In the genomic region with DNA sequence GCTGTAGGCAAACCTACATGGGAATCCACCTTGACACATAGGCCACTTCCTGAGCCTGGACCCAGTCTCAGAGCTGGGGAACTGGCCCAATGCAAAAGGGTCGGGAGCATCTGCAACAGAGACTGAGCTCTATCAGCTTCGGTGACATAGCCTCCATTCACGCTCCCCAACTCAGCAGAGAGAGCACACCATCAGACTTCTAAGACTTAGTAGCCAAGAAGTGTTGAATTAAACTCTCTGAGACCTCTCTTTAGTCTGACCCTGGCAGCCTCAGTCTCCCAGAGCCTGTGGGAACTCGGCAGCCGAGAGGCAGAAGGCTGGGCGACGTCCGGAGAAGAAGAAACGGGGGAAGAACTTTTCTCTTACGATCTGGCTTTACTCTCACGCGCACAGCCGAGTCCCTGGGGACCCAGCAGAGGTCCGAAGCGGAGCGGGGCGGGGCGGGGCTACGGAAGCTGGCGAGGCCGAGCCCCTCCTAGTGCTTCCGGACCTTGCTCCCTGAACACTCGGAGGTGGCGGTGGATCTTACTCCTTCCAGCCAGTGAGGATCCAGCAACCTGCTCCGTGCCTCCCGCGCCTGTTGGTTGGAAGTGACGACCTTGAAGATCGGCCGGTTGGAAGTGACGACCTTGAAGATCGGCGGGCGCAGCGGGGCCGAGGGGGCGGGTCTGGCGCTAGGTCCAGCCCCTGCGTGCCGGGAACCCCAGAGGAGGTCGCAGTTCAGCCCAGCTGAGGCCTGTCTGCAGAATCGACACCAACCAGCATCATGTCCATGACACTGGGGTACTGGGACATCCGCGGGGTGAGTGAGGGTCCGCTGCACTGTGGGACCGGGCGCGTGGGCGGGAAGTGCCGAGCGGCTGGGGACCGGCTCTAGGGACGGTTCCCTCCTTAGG, we compare ENCODE assay signal across 1 cellular context.
TF ChIP-seq lines count a peak whose summit lies in the region.

A gene (plus strand): TSS at position 476 of the 896 bp plus-strand sequence. CDS start 291 bp downstream, at position 767.

TF ChIP-seq in K562, 482 proteins besides CTCF, POLR2A, EP300 and RAD21 (continued from another document and continues in another):
- no peak for TF ChIP-seq ZNF699 (CRISPR knock-in tag; IDR thresholded peaks at IDR 0.05; ENCODE audit: insufficient replicate concordance)
- no peak for TF ChIP-seq SETDB1 (IDR thresholded peaks at IDR 0.05; ENCODE audit: low read length)
- no peak for TF ChIP-seq HDAC8 (tag; IDR thresholded peaks at IDR 0.05)
- TF ChIP-seq NR2C2 (CRISPR knock-in tag; IDR thresholded peaks at IDR 0.05), result no peak; the same call in 1 of the 2 replicates
- peak; percentile 84 for TF ChIP-seq NR2C2 (tag; IDR thresholded peaks at IDR 0.05)
- TF ChIP-seq, protein P1, sequence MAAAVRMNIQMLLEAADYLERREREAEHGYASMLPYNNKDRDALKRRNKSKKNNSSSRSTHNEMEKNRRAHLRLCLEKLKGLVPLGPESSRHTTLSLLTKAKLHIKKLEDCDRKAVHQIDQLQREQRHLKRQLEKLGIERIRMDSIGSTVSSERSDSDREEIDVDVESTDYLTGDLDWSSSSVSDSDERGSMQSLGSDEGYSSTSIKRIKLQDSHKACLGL (CRISPR knock-in tag; IDR thresholded peaks at IDR 0.05; ENCODE audit: borderline replicate concordance, poor library complexity, severe bottlenecking), result no peak
- TF ChIP-seq, protein P2, sequence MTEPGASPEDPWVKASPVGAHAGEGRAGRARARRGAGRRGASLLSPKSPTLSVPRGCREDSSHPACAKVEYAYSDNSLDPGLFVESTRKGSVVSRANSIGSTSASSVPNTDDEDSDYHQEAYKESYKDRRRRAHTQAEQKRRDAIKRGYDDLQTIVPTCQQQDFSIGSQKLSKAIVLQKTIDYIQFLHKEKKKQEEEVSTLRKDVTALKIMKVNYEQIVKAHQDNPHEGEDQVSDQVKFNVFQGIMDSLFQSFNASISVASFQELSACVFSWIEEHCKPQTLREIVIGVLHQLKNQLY (CRISPR knock-in tag; conservative IDR thresholded peaks at IDR 0.05), result 0 out of 4 replicates have a peak, but pooled peaks of 1 of the 2 experiments have one; percentile 59
- no peak for TF ChIP-seq DIDO1 (tag; IDR thresholded peaks at IDR 0.05; ENCODE audit: low read depth)
- TF ChIP-seq, protein P3, sequence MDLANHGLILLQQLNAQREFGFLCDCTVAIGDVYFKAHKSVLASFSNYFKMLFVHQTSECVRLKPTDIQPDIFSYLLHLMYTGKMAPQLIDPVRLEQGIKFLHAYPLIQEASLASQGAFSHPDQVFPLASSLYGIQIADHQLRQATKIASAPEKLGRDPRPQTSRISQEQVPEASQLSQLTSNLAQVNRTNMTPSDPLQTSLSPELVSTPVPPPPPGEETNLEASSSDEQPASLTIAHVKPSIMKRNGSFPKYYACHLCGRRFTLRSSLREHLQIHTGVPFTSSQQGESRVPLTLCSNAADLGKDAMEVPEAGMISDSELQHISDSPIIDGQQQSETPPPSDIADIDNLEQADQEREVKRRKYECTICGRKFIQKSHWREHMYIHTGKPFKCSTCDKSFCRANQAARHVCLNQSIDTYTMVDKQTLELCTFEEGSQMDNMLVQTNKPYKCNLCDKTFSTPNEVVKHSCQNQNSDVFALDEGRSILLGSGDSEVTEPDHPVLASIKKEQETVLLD (IDR thresholded peaks at IDR 0.05), result 0 out of 2 replicates have a peak, but pooled peaks have one; percentile 24
- TF ChIP-seq PTTG1 (tag; IDR thresholded peaks at IDR 0.05; ENCODE audit: low read depth), result no peak
- TF ChIP-seq DNMT1 (IDR thresholded peaks at IDR 0.05), result no peak
- no peak for TF ChIP-seq BMI1 (IDR thresholded peaks at IDR 0.05; ENCODE audit: low read length)
- TF ChIP-seq, protein P4, sequence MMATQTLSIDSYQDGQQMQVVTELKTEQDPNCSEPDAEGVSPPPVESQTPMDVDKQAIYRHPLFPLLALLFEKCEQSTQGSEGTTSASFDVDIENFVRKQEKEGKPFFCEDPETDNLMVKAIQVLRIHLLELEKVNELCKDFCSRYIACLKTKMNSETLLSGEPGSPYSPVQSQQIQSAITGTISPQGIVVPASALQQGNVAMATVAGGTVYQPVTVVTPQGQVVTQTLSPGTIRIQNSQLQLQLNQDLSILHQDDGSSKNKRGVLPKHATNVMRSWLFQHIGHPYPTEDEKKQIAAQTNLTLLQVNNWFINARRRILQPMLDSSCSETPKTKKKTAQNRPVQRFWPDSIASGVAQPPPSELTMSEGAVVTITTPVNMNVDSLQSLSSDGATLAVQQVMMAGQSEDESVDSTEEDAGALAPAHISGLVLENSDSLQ (IDR thresholded peaks at IDR 0.05), result no peak
- no peak for TF ChIP-seq ZNF583 (CRISPR knock-in tag; IDR thresholded peaks at IDR 0.05)
- no peak for TF ChIP-seq NFYB (IDR thresholded peaks at IDR 0.05; ENCODE audit: extremely low read depth, insufficient read length)
- TF ChIP-seq MCM7 (IDR thresholded peaks at IDR 0.05), result no peak
- TF ChIP-seq NR3C1 (CRISPR knock-in tag; IDR thresholded peaks at IDR 0.05), result no peak
- TF ChIP-seq ELF1 (tag; IDR thresholded peaks at IDR 0.05), result peak; percentile 84
- peak; percentile 72 for TF ChIP-seq KDM5B (IDR thresholded peaks at IDR 0.05; ENCODE audit: insufficient replicate concordance, low read depth, low read length)
- TF ChIP-seq TAF15 (IDR thresholded peaks at IDR 0.05; ENCODE audit: low read depth, low read length), result no peak
- TF ChIP-seq MCM2 (IDR thresholded peaks at IDR 0.05; ENCODE audit: low read depth), result no peak
- TF ChIP-seq PURB (CRISPR knock-in tag; IDR thresholded peaks at IDR 0.05; ENCODE audit: low read depth), result no peak
- no peak for TF ChIP-seq NELFE (IDR thresholded peaks at IDR 0.05; ENCODE audit: insufficient read depth, insufficient read length)
- TF ChIP-seq, protein P5, sequence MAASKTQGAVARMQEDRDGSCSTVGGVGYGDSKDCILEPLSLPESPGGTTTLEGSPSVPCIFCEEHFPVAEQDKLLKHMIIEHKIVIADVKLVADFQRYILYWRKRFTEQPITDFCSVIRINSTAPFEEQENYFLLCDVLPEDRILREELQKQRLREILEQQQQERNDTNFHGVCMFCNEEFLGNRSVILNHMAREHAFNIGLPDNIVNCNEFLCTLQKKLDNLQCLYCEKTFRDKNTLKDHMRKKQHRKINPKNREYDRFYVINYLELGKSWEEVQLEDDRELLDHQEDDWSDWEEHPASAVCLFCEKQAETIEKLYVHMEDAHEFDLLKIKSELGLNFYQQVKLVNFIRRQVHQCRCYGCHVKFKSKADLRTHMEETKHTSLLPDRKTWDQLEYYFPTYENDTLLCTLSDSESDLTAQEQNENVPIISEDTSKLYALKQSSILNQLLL (CRISPR knock-in tag; IDR thresholded peaks at IDR 0.05; ENCODE audit: borderline replicate concordance), result no peak
- no peak; the same call in 1 of the 2 replicates for TF ChIP-seq ZNF175 (CRISPR knock-in tag; IDR thresholded peaks at IDR 0.05; ENCODE audit: low read depth)
- TF ChIP-seq MYNN (IDR thresholded peaks at IDR 0.05), result no peak
- TF ChIP-seq MYNN (CRISPR knock-in tag; IDR thresholded peaks at IDR 0.05), result no peak
- TF ChIP-seq WHSC1 (IDR thresholded peaks at IDR 0.05; ENCODE audit: low read length), result no peak
- TF ChIP-seq, protein P6, sequence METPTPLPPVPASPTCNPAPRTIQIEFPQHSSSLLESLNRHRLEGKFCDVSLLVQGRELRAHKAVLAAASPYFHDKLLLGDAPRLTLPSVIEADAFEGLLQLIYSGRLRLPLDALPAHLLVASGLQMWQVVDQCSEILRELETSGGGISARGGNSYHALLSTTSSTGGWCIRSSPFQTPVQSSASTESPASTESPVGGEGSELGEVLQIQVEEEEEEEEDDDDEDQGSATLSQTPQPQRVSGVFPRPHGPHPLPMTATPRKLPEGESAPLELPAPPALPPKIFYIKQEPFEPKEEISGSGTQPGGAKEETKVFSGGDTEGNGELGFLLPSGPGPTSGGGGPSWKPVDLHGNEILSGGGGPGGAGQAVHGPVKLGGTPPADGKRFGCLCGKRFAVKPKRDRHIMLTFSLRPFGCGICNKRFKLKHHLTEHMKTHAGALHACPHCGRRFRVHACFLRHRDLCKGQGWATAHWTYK (CRISPR knock-in tag; IDR thresholded peaks at IDR 0.05), result peak; percentile 60; the same call in 1 of the 2 replicates
- TF ChIP-seq TEAD4 (IDR thresholded peaks at IDR 0.05; ENCODE audit: low read length), result no peak
- TF ChIP-seq TEAD4 (CRISPR knock-in tag; IDR thresholded peaks at IDR 0.05; ENCODE audit: borderline replicate concordance), result no peak
- TF ChIP-seq, protein P7, sequence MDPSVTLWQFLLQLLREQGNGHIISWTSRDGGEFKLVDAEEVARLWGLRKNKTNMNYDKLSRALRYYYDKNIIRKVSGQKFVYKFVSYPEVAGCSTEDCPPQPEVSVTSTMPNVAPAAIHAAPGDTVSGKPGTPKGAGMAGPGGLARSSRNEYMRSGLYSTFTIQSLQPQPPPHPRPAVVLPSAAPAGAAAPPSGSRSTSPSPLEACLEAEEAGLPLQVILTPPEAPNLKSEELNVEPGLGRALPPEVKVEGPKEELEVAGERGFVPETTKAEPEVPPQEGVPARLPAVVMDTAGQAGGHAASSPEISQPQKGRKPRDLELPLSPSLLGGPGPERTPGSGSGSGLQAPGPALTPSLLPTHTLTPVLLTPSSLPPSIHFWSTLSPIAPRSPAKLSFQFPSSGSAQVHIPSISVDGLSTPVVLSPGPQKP (CRISPR knock-in tag; IDR thresholded peaks at IDR 0.05), result no peak
- TF ChIP-seq, protein P8, sequence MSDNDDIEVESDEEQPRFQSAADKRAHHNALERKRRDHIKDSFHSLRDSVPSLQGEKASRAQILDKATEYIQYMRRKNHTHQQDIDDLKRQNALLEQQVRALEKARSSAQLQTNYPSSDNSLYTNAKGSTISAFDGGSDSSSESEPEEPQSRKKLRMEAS (CRISPR knock-in tag; IDR thresholded peaks at IDR 0.05), result peak; percentile 55; the same call in 1 of the 2 replicates
- TF ChIP-seq NBN (IDR thresholded peaks at IDR 0.05; ENCODE audit: low read depth), result no peak; the same call in 1 of the 2 replicates
- TF ChIP-seq, protein P9, sequence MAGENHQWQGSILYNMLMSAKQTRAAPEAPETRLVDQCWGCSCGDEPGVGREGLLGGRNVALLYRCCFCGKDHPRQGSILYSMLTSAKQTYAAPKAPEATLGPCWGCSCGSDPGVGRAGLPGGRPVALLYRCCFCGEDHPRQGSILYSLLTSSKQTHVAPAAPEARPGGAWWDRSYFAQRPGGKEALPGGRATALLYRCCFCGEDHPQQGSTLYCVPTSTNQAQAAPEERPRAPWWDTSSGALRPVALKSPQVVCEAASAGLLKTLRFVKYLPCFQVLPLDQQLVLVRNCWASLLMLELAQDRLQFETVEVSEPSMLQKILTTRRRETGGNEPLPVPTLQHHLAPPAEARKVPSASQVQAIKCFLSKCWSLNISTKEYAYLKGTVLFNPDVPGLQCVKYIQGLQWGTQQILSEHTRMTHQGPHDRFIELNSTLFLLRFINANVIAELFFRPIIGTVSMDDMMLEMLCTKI (IDR thresholded peaks at IDR 0.05; ENCODE audit: partially characterized antibody), result no peak
- TF ChIP-seq, protein P10, sequence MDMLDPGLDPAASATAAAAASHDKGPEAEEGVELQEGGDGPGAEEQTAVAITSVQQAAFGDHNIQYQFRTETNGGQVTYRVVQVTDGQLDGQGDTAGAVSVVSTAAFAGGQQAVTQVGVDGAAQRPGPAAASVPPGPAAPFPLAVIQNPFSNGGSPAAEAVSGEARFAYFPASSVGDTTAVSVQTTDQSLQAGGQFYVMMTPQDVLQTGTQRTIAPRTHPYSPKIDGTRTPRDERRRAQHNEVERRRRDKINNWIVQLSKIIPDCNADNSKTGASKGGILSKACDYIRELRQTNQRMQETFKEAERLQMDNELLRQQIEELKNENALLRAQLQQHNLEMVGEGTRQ (CRISPR knock-in tag; IDR thresholded peaks at IDR 0.05), result no peak
- TF ChIP-seq SMARCA4 (IDR thresholded peaks at IDR 0.05), result no peak
- no peak for TF ChIP-seq HOXB6 (CRISPR knock-in tag; IDR thresholded peaks at IDR 0.05; ENCODE audit: borderline replicate concordance)
- no peak for TF ChIP-seq ZNF57 (CRISPR knock-in tag; IDR thresholded peaks at IDR 0.05)
- no peak for TF ChIP-seq TRIM28 (IDR thresholded peaks at IDR 0.05)
- no peak for TF ChIP-seq NUFIP1 (IDR thresholded peaks at IDR 0.05; ENCODE audit: partially characterized antibody)
- TF ChIP-seq, protein P11, sequence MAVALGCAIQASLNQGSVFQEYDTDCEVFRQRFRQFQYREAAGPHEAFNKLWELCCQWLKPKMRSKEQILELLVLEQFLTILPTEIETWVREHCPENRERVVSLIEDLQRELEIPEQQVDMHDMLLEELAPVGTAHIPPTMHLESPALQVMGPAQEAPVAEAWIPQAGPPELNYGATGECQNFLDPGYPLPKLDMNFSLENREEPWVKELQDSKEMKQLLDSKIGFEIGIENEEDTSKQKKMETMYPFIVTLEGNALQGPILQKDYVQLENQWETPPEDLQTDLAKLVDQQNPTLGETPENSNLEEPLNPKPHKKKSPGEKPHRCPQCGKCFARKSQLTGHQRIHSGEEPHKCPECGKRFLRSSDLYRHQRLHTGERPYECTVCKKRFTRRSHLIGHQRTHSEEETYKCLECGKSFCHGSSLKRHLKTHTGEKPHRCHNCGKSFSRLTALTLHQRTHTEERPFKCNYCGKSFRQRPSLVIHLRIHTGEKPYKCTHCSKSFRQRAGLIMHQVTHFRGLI (CRISPR knock-in tag; IDR thresholded peaks at IDR 0.05), result no peak
- TF ChIP-seq, protein P12, sequence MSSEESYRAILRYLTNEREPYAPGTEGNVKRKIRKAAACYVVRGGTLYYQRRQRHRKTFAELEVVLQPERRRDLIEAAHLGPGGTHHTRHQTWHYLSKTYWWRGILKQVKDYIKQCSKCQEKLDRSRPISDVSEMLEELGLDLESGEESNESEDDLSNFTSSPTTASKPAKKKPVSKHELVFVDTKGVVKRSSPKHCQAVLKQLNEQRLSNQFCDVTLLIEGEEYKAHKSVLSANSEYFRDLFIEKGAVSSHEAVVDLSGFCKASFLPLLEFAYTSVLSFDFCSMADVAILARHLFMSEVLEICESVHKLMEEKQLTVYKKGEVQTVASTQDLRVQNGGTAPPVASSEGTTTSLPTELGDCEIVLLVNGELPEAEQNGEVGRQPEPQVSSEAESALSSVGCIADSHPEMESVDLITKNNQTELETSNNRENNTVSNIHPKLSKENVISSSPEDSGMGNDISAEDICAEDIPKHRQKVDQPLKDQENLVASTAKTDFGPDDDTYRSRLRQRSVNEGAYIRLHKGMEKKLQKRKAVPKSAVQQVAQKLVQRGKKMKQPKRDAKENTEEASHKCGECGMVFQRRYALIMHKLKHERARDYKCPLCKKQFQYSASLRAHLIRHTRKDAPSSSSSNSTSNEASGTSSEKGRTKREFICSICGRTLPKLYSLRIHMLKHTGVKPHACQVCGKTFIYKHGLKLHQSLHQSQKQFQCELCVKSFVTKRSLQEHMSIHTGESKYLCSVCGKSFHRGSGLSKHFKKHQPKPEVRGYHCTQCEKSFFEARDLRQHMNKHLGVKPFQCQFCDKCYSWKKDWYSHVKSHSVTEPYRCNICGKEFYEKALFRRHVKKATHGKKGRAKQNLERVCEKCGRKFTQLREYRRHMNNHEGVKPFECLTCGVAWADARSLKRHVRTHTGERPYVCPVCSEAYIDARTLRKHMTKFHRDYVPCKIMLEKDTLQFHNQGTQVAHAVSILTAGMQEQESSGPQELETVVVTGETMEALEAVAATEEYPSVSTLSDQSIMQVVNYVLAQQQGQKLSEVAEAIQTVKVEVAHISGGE (CRISPR knock-in tag; IDR thresholded peaks at IDR 0.05), result peak in 1 of 3 experiments; percentile 76; a peak in 2 of 6 replicates
- TF ChIP-seq ETV6 (IDR thresholded peaks at IDR 0.05; ENCODE audit: borderline replicate concordance in 1 of 2, low read depth in 2 of 2, low read length in 1 of 2), result no peak
- no peak for TF ChIP-seq ETV6 (CRISPR knock-in tag; IDR thresholded peaks at IDR 0.05; ENCODE audit: borderline replicate concordance)
- TF ChIP-seq E2F3 (CRISPR knock-in tag; IDR thresholded peaks at IDR 0.05), result no peak
- no peak for TF ChIP-seq MEF2A (IDR thresholded peaks at IDR 0.05; ENCODE audit: control insufficient read depth, low read depth, low read length)
- TF ChIP-seq MAFK (IDR thresholded peaks at IDR 0.05; ENCODE audit: low read length), result no peak
- TF ChIP-seq KLF10 (CRISPR knock-in tag; IDR thresholded peaks at IDR 0.05), result no peak
- TF ChIP-seq, protein P13, sequence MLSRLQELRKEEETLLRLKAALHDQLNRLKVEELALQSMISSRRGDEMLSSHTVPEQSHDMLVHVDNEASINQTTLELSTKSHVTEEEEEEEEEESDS (CRISPR knock-in tag; IDR thresholded peaks at IDR 0.05), result no peak
